ENCODE assay signal across 17 cellular contexts in the genomic region with DNA sequence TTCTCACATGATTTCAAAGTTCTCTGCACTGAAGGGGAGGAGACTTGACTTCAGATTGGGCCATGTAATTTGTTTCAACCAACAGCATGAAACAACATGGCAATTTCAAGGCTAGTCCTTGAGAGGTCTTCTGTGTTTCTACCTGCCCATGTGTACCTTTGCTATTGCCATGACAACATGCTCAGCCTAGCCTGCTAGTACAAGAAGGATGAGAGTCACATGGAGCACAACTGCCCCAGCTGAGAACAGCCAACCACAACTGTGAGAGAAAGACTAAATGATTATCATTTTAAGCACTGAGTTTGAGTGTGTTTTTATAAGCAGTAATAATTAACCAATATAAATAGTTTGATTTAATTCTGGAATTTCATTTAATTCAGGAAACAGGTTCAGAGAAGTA.
"Had no signal": no experiment of that assay in that cellular context is flagged by ENCODE, and none has a peak within 500 bp of the region (broad histone marks: within the 10 kb centered on the region; RNA-seq: fewer than 3 reads in every experiment).

No MANE protein-coding gene starts in this region.

- H3K9me3 ChIP-seq: esophagus muscularis mucosa, heart right ventricle, upper lobe of right lung had no signal

- H3K4me3 ChIP-seq: coronary artery, esophagus muscularis mucosa, heart right ventricle, upper lobe of right lung had no signal

- H3K27me3 ChIP-seq: brain microvascular endothelial cell, esophagus muscularis mucosa, heart right ventricle, upper lobe of right lung had no signal

- H3K27ac ChIP-seq: brain microvascular endothelial cell, coronary artery, esophagus muscularis mucosa, heart right ventricle, upper lobe of right lung had no signal

- H3K4me1 ChIP-seq: esophagus muscularis mucosa, heart right ventricle, upper lobe of right lung had no signal

- FAIRE-seq: endometrium had no signal

- ATAC-seq: activated T-cell treated with anti-CD3 and anti-CD28 coated beads, Interleukin-2, amount 50 U/mL, for 4 hours; heart right ventricle; upper lobe of right lung had no signal

- DNase-seq: activated CD4-positive, alpha-beta T cell treated with anti-CD3 and anti-CD28 coated beads, Interleukin-2, amount 10 ng/mL, durations not matched to agents 24 days and 14 days; activated CD8-positive, alpha-beta memory T cell treated with anti-CD3 and anti-CD28 coated beads, Interleukin-2, amount 50 U/mL, for 4 hours; activated naive CD4-positive, alpha-beta T cell treated with anti-CD3 and anti-CD28 coated beads for 36 hours; activated T-cell treated with anti-CD3 and anti-CD28 coated beads, Interleukin-2, amount 50 U/mL, for 4 hours; anterior cingulate cortex; brain microvascular endothelial cell; heart right ventricle; immature natural killer cell; retina; stimulated activated CD4-positive, alpha-beta T cell treated with anti-CD3 and anti-CD28 coated beads, Interleukin-1b, Interleukin-23, amount 100 ng/mL, for 48 hours; stimulated activated CD8-positive, alpha-beta memory T cell treated with anti-CD3 and anti-CD28 coated beads, Interleukin-4, amount 100 ng/mL, for 48 hours; stimulated activated naive CD4-positive, alpha-beta T cell; T1000; upper lobe of right lung had no signal
